Comparison of ENCODE assay signal across 9 cellular contexts in the genomic region with DNA sequence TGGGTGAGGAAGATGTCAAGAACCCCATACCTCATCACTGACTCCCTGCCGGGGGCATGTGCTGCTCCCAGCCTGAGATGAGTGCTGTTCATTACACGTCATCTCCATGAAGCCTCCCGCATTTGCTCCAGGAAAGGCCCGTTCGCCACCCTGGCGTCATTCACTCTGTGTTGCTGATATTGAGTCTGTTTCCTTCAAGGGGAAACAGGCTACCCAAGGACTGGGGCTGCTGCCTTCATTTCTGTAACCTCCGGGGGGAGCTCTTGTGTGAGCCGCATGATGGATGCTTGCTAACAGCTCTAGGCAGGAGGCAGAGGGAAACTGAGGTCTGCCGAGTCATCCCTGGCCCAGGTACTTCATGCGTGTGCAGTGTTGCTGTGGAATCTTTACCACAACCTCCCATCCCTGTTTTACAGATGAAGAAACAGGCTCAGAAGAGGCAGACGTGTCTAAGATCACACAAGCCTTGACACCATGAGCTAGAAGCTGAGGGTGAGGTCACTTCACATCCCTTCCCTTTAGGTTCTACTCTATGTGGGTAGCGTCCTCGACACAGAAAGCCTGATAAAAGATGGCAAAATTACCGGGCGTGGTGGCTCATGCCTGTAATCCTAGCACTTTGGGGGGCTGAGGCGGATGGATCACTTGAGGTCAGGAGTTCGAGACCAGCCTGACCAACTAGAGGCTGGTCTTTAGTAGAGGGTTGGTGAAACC. TPM values are rescaled to one million over a fixed set of nuclear protein-coding genes. Genes with fewer than 3 reads are reported as not detected.
DNase-seq lines count a peak whose midpoint lies in the region; ATAC-seq and FAIRE-seq lines count a peak whose summit lies in the region.
"Had no signal": no experiment of that assay in that cellular context is flagged by ENCODE, and none has a peak within 500 bp of the region (broad histone marks: within the 10 kb centered on the region; RNA-seq: fewer than 3 reads in every experiment).

No MANE protein-coding gene starts in this region.

- no peaks in the 10 kb centered on the region for H3K27me3 ChIP-seq in CD8-positive, alpha-beta memory T cell (ENCODE audit: insufficient read depth, low read length, poor library complexity, severe bottlenecking)
- H3K27me3 ChIP-seq: pancreas had no signal

- no peak overlapping the region for H3K27ac ChIP-seq in CD8-positive, alpha-beta memory T cell (ENCODE audit: low read depth, low read length)
- H3K27ac ChIP-seq: pancreas had no signal

- FAIRE-seq in RCC 7860 (lab: Jason Lieb, UNC): no peak
- FAIRE-seq: pancreas had no signal

- DNase-seq in CD8-positive, alpha-beta memory T cell: peak in 1 of 5 donors; percentile 28
- DNase-seq in KBM-7 (peak; percentile 43), H4 (ENCODE audit: low spot score) (no peak), RCC 7860 (ENCODE audit: low spot score) (no peak), pons (ENCODE audit: low spot score) (no peak), NCI-H1694 treated with DMSO at 0.1 percent for 48 hours (lab: John Stamatoyannopoulos, UW) (no peak)
- peak; percentile 50 for DNase-seq in activated naive CD8-positive, alpha-beta T cell treated with anti-CD3 and anti-CD28 coated beads, Interleukin-2, amount 10 ng/mL, durations not matched to agents 7 days and 5 days
- DNase-seq in naive thymus-derived CD8-positive, alpha-beta T cell: peak in 2 of 10 donors; percentile 19 to 28

- no peak overlapping the region for H3K4me3 ChIP-seq in CD8-positive, alpha-beta memory T cell (ENCODE audit: low read length)
- H3K4me3 ChIP-seq: pancreas had no signal

- peaks cover 0 to 18% (median 4%) of the 10 kb centered on the region in 3 donors for H3K36me3 Mint-ChIP-seq in CD8-positive, alpha-beta memory T cell
- peaks cover 13% of the 10 kb centered on the region for H3K36me3 Mint-ChIP-seq in activated naive CD8-positive, alpha-beta T cell treated with anti-CD3 and anti-CD28 coated beads, Interleukin-2, amount 10 ng/mL, durations not matched to agents 7 days and 5 days
- H3K36me3 Mint-ChIP-seq in naive thymus-derived CD8-positive, alpha-beta T cell: no peaks in the 10 kb centered on the region

- H3K4me1 Mint-ChIP-seq in CD8-positive, alpha-beta memory T cell: peaks cover 51 to 66% (median 58%) of the 10 kb centered on the region in 3 donors
- peaks cover 47% of the 10 kb centered on the region for H3K4me1 Mint-ChIP-seq in activated naive CD8-positive, alpha-beta T cell treated with anti-CD3 and anti-CD28 coated beads, Interleukin-2, amount 10 ng/mL, durations not matched to agents 7 days and 5 days
- H3K4me1 Mint-ChIP-seq in naive thymus-derived CD8-positive, alpha-beta T cell: peaks cover 23 to 69% (median 51%) of the 10 kb centered on the region in 4 donors

- H3K27ac Mint-ChIP-seq in CD8-positive, alpha-beta memory T cell: peak overlapping the region; percentile 17 to 91 (median 74)
- peak overlapping the region; percentile 49 for H3K27ac Mint-ChIP-seq in activated naive CD8-positive, alpha-beta T cell treated with anti-CD3 and anti-CD28 coated beads, Interleukin-2, amount 10 ng/mL, durations not matched to agents 7 days and 5 days
- H3K27ac Mint-ChIP-seq in naive thymus-derived CD8-positive, alpha-beta T cell: peak overlapping the region; percentile 22 to 87 (median 64)

- H3K4me3 Mint-ChIP-seq in CD8-positive, alpha-beta memory T cell: peak overlapping the region in 6 of 7 donors; percentile 14 to 83 (median 40)
- H3K4me3 Mint-ChIP-seq in activated naive CD8-positive, alpha-beta T cell treated with anti-CD3 and anti-CD28 coated beads, Interleukin-2, amount 10 ng/mL, durations not matched to agents 7 days and 5 days: peak overlapping the region; percentile 68
- H3K4me3 Mint-ChIP-seq in naive thymus-derived CD8-positive, alpha-beta T cell: peak overlapping the region; percentile 13 to 60 (median 46)

- POLR2A ChIA-PET in CD8-positive, alpha-beta memory T cell (lab: Charles Lee): interaction anchor here (0.6 to 0.7 kb wide), 2 partner anchors 257 to 591 kb away, joined by 3 to 4 read pairs; no protein-coding TSS in a partner anchor
- POLR2A ChIA-PET in activated naive CD8-positive, alpha-beta T cell treated with anti-CD3 and anti-CD28 coated beads, Interleukin-2, amount 10 ng/mL, durations not matched to agents 7 days and 5 days (lab: Charles Lee): interaction anchor here (0.6 to 5.9 kb wide), 6 partner anchors 32 to 418 kb away, joined by 3 to 23 read pairs (median 4); a partner anchor contains a TSS
- POLR2A ChIA-PET in naive thymus-derived CD8-positive, alpha-beta T cell (lab: Charles Lee): interaction anchor here (0.7 to 2.3 kb wide), 7 partner anchors 16 to 418 kb away, joined by 3 to 8 read pairs (median 3); a partner anchor contains a TSS

- no peak for ATAC-seq in activated naive CD8-positive, alpha-beta T cell treated with anti-CD3 and anti-CD28 coated beads, Interleukin-2, amount 10 ng/mL, durations not matched to agents 7 days and 5 days (ENCODE audit: low read depth)
- ATAC-seq in naive thymus-derived CD8-positive, alpha-beta T cell: no peak
- ATAC-seq: pancreas had no signal

- peaks cover 42% of the 10 kb centered on the region for H3K4me1 ChIP-seq in CD8-positive, alpha-beta memory T cell (ENCODE audit: insufficient read depth, low read length)

- no peaks in the 10 kb centered on the region for H3K27me3 Mint-ChIP-seq in CD8-positive, alpha-beta memory T cell
- no peaks in the 10 kb centered on the region for H3K27me3 Mint-ChIP-seq in activated naive CD8-positive, alpha-beta T cell treated with anti-CD3 and anti-CD28 coated beads, Interleukin-2, amount 10 ng/mL, durations not matched to agents 7 days and 5 days
- no peaks in the 10 kb centered on the region for H3K27me3 Mint-ChIP-seq in naive thymus-derived CD8-positive, alpha-beta T cell

- in situ Hi-C loops in KBM-7 (cut with MboI; ENCODE audit: low pct_unique_long_range_greater_than_20kb, low sequenced_read_pairs): no loop called here

- no peaks in the 10 kb centered on the region for H3K9me3 ChIP-seq in CD8-positive, alpha-beta memory T cell (ENCODE audit: low read length)
- H3K9me3 ChIP-seq: pancreas had no signal

- CTCF ChIA-PET in CD8-positive, alpha-beta memory T cell (lab: Charles Lee): interaction anchor here (1.0 to 3.0 kb wide), 4 partner anchors 13 to 418 kb away, joined by 3 to 17 read pairs (median 4); a partner anchor contains a TSS

- H3K9me3 Mint-ChIP-seq in CD8-positive, alpha-beta memory T cell: no peaks in the 10 kb centered on the region
- no peaks in the 10 kb centered on the region for H3K9me3 Mint-ChIP-seq in activated naive CD8-positive, alpha-beta T cell treated with anti-CD3 and anti-CD28 coated beads, Interleukin-2, amount 10 ng/mL, durations not matched to agents 7 days and 5 days
- peaks cover 0 to 1% (median 0%) of the 10 kb centered on the region in 9 donors for H3K9me3 Mint-ChIP-seq in naive thymus-derived CD8-positive, alpha-beta T cell

- H3K36me3 ChIP-seq in CD8-positive, alpha-beta memory T cell (ENCODE audit: insufficient read depth, low read length): no peaks in the 10 kb centered on the region
- H3K36me3 ChIP-seq: pancreas had no signal

RNA-seq across cellular contexts. Expression of a gene that starts 3.5 kb away (rescaled TPM):
- total RNA-seq in CD8-positive, alpha-beta memory T cell: 10 to 100 TPM; 14.3 to 15.9 TPM
- 9.8 TPM for polyA plus RNA-seq in CD8-positive, alpha-beta memory T cell
- total RNA-seq in activated naive CD8-positive, alpha-beta T cell treated with anti-CD3 and anti-CD28 coated beads, Interleukin-2, amount 10 ng/mL, durations not matched to agents 7 days and 5 days: 10 to 100 TPM; 12.9 to 13.6 TPM
- 10 to 100 TPM; 11.1 to 12.0 TPM for total RNA-seq in naive thymus-derived CD8-positive, alpha-beta T cell
- polyA plus RNA-seq in naive thymus-derived CD8-positive, alpha-beta T cell: 1 to 10 TPM; 6.2 to 9.8 (median 8.0) TPM
- total RNA-seq in H4 (2014; rRNA removed; shearing (Covaris generic)): 5.2 and 5.5 TPM in 2 replicates

RNA-seq across cellular contexts. Expression of a gene that starts 13.2 kb away (rescaled TPM):
- total RNA-seq in CD8-positive, alpha-beta memory T cell: under 1 TPM; 0.11 to 0.18 TPM
- polyA plus RNA-seq in CD8-positive, alpha-beta memory T cell: 0.23 TPM
- under 1 TPM; 0.20 to 0.30 TPM for total RNA-seq in activated naive CD8-positive, alpha-beta T cell treated with anti-CD3 and anti-CD28 coated beads, Interleukin-2, amount 10 ng/mL, durations not matched to agents 7 days and 5 days
- under 1 TPM; 0.38 to 0.49 TPM for total RNA-seq in naive thymus-derived CD8-positive, alpha-beta T cell
- under 1 TPM in 2 of 3 donors, not detected in 1; 0.03 to 0.21 TPM for polyA plus RNA-seq in naive thymus-derived CD8-positive, alpha-beta T cell
- total RNA-seq in H4 (2014; rRNA removed; shearing (Covaris generic)): 0.08 TPM in 1 of 2 replicates, not detected in the other

RNA-seq across cellular contexts. Expression of a gene that starts 16.2 kb away (rescaled TPM):
- 1 to 10 TPM in 1 of 2 experiments, under 1 TPM in 1; 0.59 to 1.1 TPM for total RNA-seq in CD8-positive, alpha-beta memory T cell
- polyA plus RNA-seq in CD8-positive, alpha-beta memory T cell: not detected
- total RNA-seq in activated naive CD8-positive, alpha-beta T cell treated with anti-CD3 and anti-CD28 coated beads, Interleukin-2, amount 10 ng/mL, durations not matched to agents 7 days and 5 days: 1 to 10 TPM; 1.4 to 1.5 TPM
- total RNA-seq in naive thymus-derived CD8-positive, alpha-beta T cell: under 1 TPM; 0.58 to 0.68 TPM
- polyA plus RNA-seq in naive thymus-derived CD8-positive, alpha-beta T cell: under 1 TPM; 0.08 to 0.22 (median 0.20) TPM
- total RNA-seq in H4 (2014; rRNA removed; shearing (Covaris generic)): 12.8 and 18.9 TPM in 2 replicates

RNA-seq across cellular contexts. Expression of a gene that starts 27.2 kb away (rescaled TPM):
- total RNA-seq in CD8-positive, alpha-beta memory T cell: under 1 TPM in 1 of 2 experiments, not detected in 1; 0.24 TPM
- 2.0 TPM for polyA plus RNA-seq in CD8-positive, alpha-beta memory T cell
- 1 to 10 TPM in 1 of 2 experiments, under 1 TPM in 1; 0.53 to 1.0 TPM for total RNA-seq in activated naive CD8-positive, alpha-beta T cell treated with anti-CD3 and anti-CD28 coated beads, Interleukin-2, amount 10 ng/mL, durations not matched to agents 7 days and 5 days
- 1 to 10 TPM; 3.5 to 4.7 TPM for total RNA-seq in naive thymus-derived CD8-positive, alpha-beta T cell
- 1 to 10 TPM; 2.3 to 2.5 (median 2.5) TPM for polyA plus RNA-seq in naive thymus-derived CD8-positive, alpha-beta T cell
- total RNA-seq in H4 (2014; rRNA removed; shearing (Covaris generic)): not detected in 2 replicates

RNA-seq across cellular contexts. Expression of a gene that starts 27.6 kb away (rescaled TPM):
- total RNA-seq in CD8-positive, alpha-beta memory T cell: not detected
- polyA plus RNA-seq in CD8-positive, alpha-beta memory T cell: not detected
- not detected for total RNA-seq in activated naive CD8-positive, alpha-beta T cell treated with anti-CD3 and anti-CD28 coated beads, Interleukin-2, amount 10 ng/mL, durations not matched to agents 7 days and 5 days
- not detected for total RNA-seq in naive thymus-derived CD8-positive, alpha-beta T cell
- not detected for polyA plus RNA-seq in naive thymus-derived CD8-positive, alpha-beta T cell
- total RNA-seq in H4 (2014; rRNA removed; shearing (Covaris generic)): not detected in 2 replicates

Comparison
In these comparisons a context has a peak if more than half of its experiments do, and no peak if none do; other contexts are left out.
1. DNase-seq: peak in KBM-7 (single experiment) and activated naive CD8-positive, alpha-beta T cell treated with anti-CD3 and anti-CD28 coated beads, Interleukin-2, amount 10 ng/mL, durations not matched to agents 7 days and 5 days (single experiment); none in H4 (single experiment), RCC 7860 (single experiment), pons (single experiment) and NCI-H1694 treated with DMSO at 0.1 percent for 48 hours (single experiment).
2. Peak in every context shown above with its lines, with median percentiles within 50 percentile points of each other: H3K27ac Mint-ChIP-seq and H3K4me3 Mint-ChIP-seq.